In the genomic region with DNA sequence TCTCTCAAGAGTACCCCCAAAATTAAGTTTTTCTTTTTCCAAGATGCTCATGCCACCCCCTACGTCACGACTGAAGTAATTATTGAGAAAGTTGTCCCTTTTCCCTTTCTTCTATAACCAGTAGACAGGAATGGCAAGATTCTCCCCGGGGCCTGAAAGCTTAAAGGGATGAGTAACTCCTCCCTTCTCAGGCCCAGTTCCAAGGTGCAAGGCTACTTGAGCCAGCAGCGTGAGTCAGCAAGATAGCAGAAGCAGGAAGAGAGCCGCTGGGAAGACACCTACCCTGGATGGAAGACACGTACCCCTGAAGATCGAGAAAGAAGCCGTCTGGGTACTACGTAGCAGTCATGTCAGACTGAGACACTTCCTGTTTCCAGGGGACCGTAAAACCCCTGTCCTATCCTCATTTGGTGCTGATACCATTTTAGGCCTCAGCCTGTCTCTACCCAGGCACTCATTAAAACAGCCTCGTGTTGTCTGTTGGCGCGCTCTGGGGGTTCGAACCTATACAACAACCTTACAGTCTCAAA, we compare ENCODE assay signal across 13 cellular contexts.
DNase-seq lines count a peak whose midpoint lies in the region; ATAC-seq and TF ChIP-seq lines count a peak whose summit lies in the region.
"Had no signal": no experiment of that assay in that cellular context is flagged by ENCODE, and none has a peak within 500 bp of the region (broad histone marks: within the 10 kb centered on the region; RNA-seq: fewer than 3 reads in every experiment).

No MANE protein-coding gene starts in this region.

- TF ChIP-seq CTCF in GM23338 (conservative IDR thresholded peaks at IDR 0.05; ENCODE audit: low read depth in 2 of 2) (0 out of 4 replicates have a peak, but pooled peaks of 1 of the 2 experiments have one; percentile 19), smooth muscle cell (IDR thresholded peaks at IDR 0.05; ENCODE audit: borderline replicate concordance, insufficient read depth, poor library complexity, severe bottlenecking) (no peak)

- H3K4me3 ChIP-seq in GM23338, result no peak overlapping the region
- peak overlapping the region; percentile 54 for H3K4me3 ChIP-seq in adipocyte (ENCODE audit: low read length)
- no peak overlapping the region for H3K4me3 ChIP-seq in smooth muscle cell

- DNase-seq in GM23338 (ENCODE audit: low spot score) (peak; percentile 8), adipocyte (ENCODE audit: low read depth) (peak; percentile 35), left cardiac atrium (peak; percentile 56), smooth muscle cell (lab: John Stamatoyannopoulos, UW; ENCODE audit: unreplicated experiment) (no peak), NCI-H2227 treated with DMSO at 0.1 percent for 48 hours (lab: John Stamatoyannopoulos, UW) (no peak), SKM-1 treated with dmso at 0.1 percent for 144 hours (lab: John Stamatoyannopoulos, UW; ENCODE audit: unreplicated experiment) (no peak), NCI-H2171 (lab: John Stamatoyannopoulos, UW) (no peak)
- DNase-seq in activated T-helper 2 cell treated with anti-CD3 and anti-CD28 coated beads, Interferon-gamma antibody, Interleukin-2, Interleukin-4, amounts not matched to agents 10 μg/mL and 5 μg/mL and 100 μg/mL, durations not matched to agents 14 hours and 24 hours and 36 hours (ENCODE audit: low spot score), result no peak
- DNase-seq: activated naive CD4-positive, alpha-beta T cell treated with Interleukin-2 at 50 U/mL for 16 hours; DND-41; Karpas-422; NK-92 treated with Interleukin-12 subunit alpha and Interleukin-12 subunit beta, amount 100 ng/mL, for 24 hours had no signal

- WGBS in smooth muscle cell (ENCODE audit: low lambda C conversion rate), result 64% methylated on average over 14 of the region's 14 CpGs

- peak overlapping the region; percentile 76; the same call in 1 of the 2 replicates for H2AFZ ChIP-seq in GM23338
- no peak overlapping the region for H2AFZ ChIP-seq in smooth muscle cell (ENCODE audit: low read depth)

- H3K27me3 ChIP-seq in GM23338 (ENCODE audit: insufficient read depth) (no peaks in the 10 kb centered on the region), adipocyte (replicated peaks; ENCODE audit: control insufficient read depth, insufficient read depth, low read length) (peaks cover 6% of the 10 kb centered on the region), smooth muscle cell (ENCODE audit: low read depth) (no peaks in the 10 kb centered on the region)

- peaks cover 3% of the 10 kb centered on the region for H3K27me3 Mint-ChIP-seq in GM23338 (ENCODE audit: insufficient read depth, low read depth, poor library complexity)
- H3K27me3 Mint-ChIP-seq in activated T-helper 2 cell treated with anti-CD3 and anti-CD28 coated beads, Interferon-gamma antibody, Interleukin-2, Interleukin-4, amounts not matched to agents 10 μg/mL and 5 μg/mL and 100 μg/mL, durations not matched to agents 14 hours and 24 hours and 36 hours (ENCODE audit: low read depth), result peaks cover 2% of the 10 kb centered on the region

- intact Hi-C loops in left cardiac atrium (cut with DNase I), result no loop called here
- intact Hi-C loops in activated T-helper 2 cell treated with anti-CD3 and anti-CD28 coated beads, Interferon-gamma antibody, Interleukin-2, Interleukin-4, amounts not matched to agents 10 μg/mL and 5 μg/mL and 100 μg/mL, durations not matched to agents 14 hours and 24 hours and 36 hours (cut with micrococcal nuclease), result no loop called here

- H3K27ac ChIP-seq in GM23338 (ENCODE audit: low read depth) (no peak overlapping the region), smooth muscle cell (ENCODE audit: low read depth) (peak overlapping the region; percentile 33)
- H3K27ac ChIP-seq: VCaP had no signal

- H3K9me3 ChIP-seq in adipocyte (ENCODE audit: control insufficient read depth, low read length) (no peaks in the 10 kb centered on the region), smooth muscle cell (replicated peaks; ENCODE audit: low read depth) (no peaks in the 10 kb centered on the region)

- no peak overlapping the region for H3K27ac Mint-ChIP-seq in GM23338
- H3K27ac Mint-ChIP-seq in activated T-helper 2 cell treated with anti-CD3 and anti-CD28 coated beads, Interferon-gamma antibody, Interleukin-2, Interleukin-4, amounts not matched to agents 10 μg/mL and 5 μg/mL and 100 μg/mL, durations not matched to agents 14 hours and 24 hours and 36 hours, result no peak overlapping the region

- 0 out of 3 replicates have a peak, but pooled peaks cover 4% of the 10 kb centered on the region for H3K36me3 Mint-ChIP-seq in GM23338 (ENCODE audit: low read depth)
- H3K36me3 Mint-ChIP-seq in activated T-helper 2 cell treated with anti-CD3 and anti-CD28 coated beads, Interferon-gamma antibody, Interleukin-2, Interleukin-4, amounts not matched to agents 10 μg/mL and 5 μg/mL and 100 μg/mL, durations not matched to agents 14 hours and 24 hours and 36 hours (ENCODE audit: low read depth), result no peaks in the 10 kb centered on the region

- no peak overlapping the region for H3K4me3 Mint-ChIP-seq in GM23338
- H3K4me3 Mint-ChIP-seq in activated T-helper 2 cell treated with anti-CD3 and anti-CD28 coated beads, Interferon-gamma antibody, Interleukin-2, Interleukin-4, amounts not matched to agents 10 μg/mL and 5 μg/mL and 100 μg/mL, durations not matched to agents 14 hours and 24 hours and 36 hours (ENCODE audit: low read depth), result no peak overlapping the region

- H3K4me1 Mint-ChIP-seq in GM23338, result no peaks in the 10 kb centered on the region
- peaks cover 2% of the 10 kb centered on the region for H3K4me1 Mint-ChIP-seq in activated T-helper 2 cell treated with anti-CD3 and anti-CD28 coated beads, Interferon-gamma antibody, Interleukin-2, Interleukin-4, amounts not matched to agents 10 μg/mL and 5 μg/mL and 100 μg/mL, durations not matched to agents 14 hours and 24 hours and 36 hours (ENCODE audit: low read depth)

- H3K4me2 ChIP-seq in GM23338 (no peak overlapping the region), smooth muscle cell (no peak overlapping the region)

- no peaks in the 10 kb centered on the region for H3K36me3 ChIP-seq in GM23338 (ENCODE audit: insufficient read depth)
- no peaks in the 10 kb centered on the region for H3K36me3 ChIP-seq in adipocyte (ENCODE audit: control insufficient read depth, insufficient read depth, low read length, severe bottlenecking)
- no peaks in the 10 kb centered on the region for H3K36me3 ChIP-seq in smooth muscle cell (ENCODE audit: low read depth)

- no peaks in the 10 kb centered on the region for H3K79me2 ChIP-seq in GM23338 (replicated peaks; ENCODE audit: insufficient read depth)
- no peaks in the 10 kb centered on the region for H3K79me2 ChIP-seq in smooth muscle cell (ENCODE audit: low read depth)

- H3F3A ChIP-seq in GM23338 (replicated peaks; ENCODE audit: low read depth) (no peaks in the 10 kb centered on the region), smooth muscle cell (ENCODE audit: low read depth) (no peaks in the 10 kb centered on the region)

- H3K9me3 Mint-ChIP-seq in GM23338, result peaks cover under 1% of the 10 kb centered on the region; the same call in 1 of the 3 replicates
- H3K9me3 Mint-ChIP-seq in activated T-helper 2 cell treated with anti-CD3 and anti-CD28 coated beads, Interferon-gamma antibody, Interleukin-2, Interleukin-4, amounts not matched to agents 10 μg/mL and 5 μg/mL and 100 μg/mL, durations not matched to agents 14 hours and 24 hours and 36 hours, result no peaks in the 10 kb centered on the region

- peak overlapping the region; percentile 55 for H3K9ac ChIP-seq in adipocyte (ENCODE audit: low read length)
- no peak overlapping the region for H3K9ac ChIP-seq in smooth muscle cell (ENCODE audit: low read depth)

- ATAC-seq in GM23338 (no peak), left cardiac atrium (peak in 1 of 2 donors; percentile 80)

- H4K20me1 ChIP-seq in GM23338 (replicated peaks; ENCODE audit: insufficient read depth) (no peaks in the 10 kb centered on the region), smooth muscle cell (ENCODE audit: low read depth) (no peaks in the 10 kb centered on the region)

- no peaks in the 10 kb centered on the region for H3K9me2 ChIP-seq in GM23338 (ENCODE audit: insufficient read depth)

- H3K4me1 ChIP-seq in GM23338 (ENCODE audit: insufficient read depth), result no peaks in the 10 kb centered on the region
- peaks cover 10% of the 10 kb centered on the region for H3K4me1 ChIP-seq in adipocyte (ENCODE audit: control insufficient read depth, insufficient read depth, low read length)
- H3K4me1 ChIP-seq in smooth muscle cell (ENCODE audit: low read depth), result no peaks in the 10 kb centered on the region

TF ChIP-seq in GM23338, 12 proteins besides CTCF, POLR2A, EP300 and RAD21:
- TF ChIP-seq ZNF331 (CRISPR knock-in tag; IDR thresholded peaks at IDR 0.05; ENCODE audit: low read depth) (no peak), ZNF114 (CRISPR knock-in tag; IDR thresholded peaks at IDR 0.05) (no peak)
- TF ChIP-seq, protein P1, sequence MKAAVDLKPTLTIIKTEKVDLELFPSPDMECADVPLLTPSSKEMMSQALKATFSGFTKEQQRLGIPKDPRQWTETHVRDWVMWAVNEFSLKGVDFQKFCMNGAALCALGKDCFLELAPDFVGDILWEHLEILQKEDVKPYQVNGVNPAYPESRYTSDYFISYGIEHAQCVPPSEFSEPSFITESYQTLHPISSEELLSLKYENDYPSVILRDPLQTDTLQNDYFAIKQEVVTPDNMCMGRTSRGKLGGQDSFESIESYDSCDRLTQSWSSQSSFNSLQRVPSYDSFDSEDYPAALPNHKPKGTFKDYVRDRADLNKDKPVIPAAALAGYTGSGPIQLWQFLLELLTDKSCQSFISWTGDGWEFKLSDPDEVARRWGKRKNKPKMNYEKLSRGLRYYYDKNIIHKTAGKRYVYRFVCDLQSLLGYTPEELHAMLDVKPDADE (IDR thresholded peaks at IDR 0.05), result no peak

Comparison
In these comparisons a context has a peak if more than half of its experiments do, and no peak if none do; other contexts are left out.
1. DNase-seq: peak in GM23338 (single experiment), adipocyte (single experiment) and left cardiac atrium (single experiment); none in smooth muscle cell (single experiment), NCI-H2227 treated with DMSO at 0.1 percent for 48 hours (single experiment), SKM-1 treated with dmso at 0.1 percent for 144 hours (single experiment), NCI-H2171 (single experiment) and activated T-helper 2 cell treated with anti-CD3 and anti-CD28 coated beads, Interferon-gamma antibody, Interleukin-2, Interleukin-4, amounts not matched to agents 10 μg/mL and 5 μg/mL and 100 μg/mL, durations not matched to agents 14 hours and 24 hours and 36 hours (single experiment).